In genomic region chr22:43109921-43110443, GRCh38 we compare ENCODE assay signal across 8 cellular contexts. TPM values are rescaled to one million over a fixed set of nuclear protein-coding genes. Genes with fewer than 3 reads are reported as not detected.
DNase-seq lines count a peak whose midpoint lies in the region; ATAC-seq and TF ChIP-seq lines count a peak whose summit lies in the region.

No MANE protein-coding gene starts in this region.

- peak overlapping the region; percentile 37; the same call in 1 of the 2 replicates for H3K9ac ChIP-seq in iPS-20b (ENCODE audit: low read depth, low read length)

- H3K36me3 ChIP-seq in iPS-20b (ENCODE audit: insufficient read depth, low read depth, low read length) (no peaks in the 10 kb centered on the region), stomach (no peaks in the 10 kb centered on the region)

- H3K9me3 ChIP-seq in iPS-20b (ENCODE audit: insufficient read depth, low read depth, low read length), result no peaks in the 10 kb centered on the region
- H3K9me3 ChIP-seq in stomach, result no peaks in the 10 kb centered on the region

- H3K4me1 ChIP-seq in iPS-20b (ENCODE audit: insufficient read depth, low read length), result peaks cover 6% of the 10 kb centered on the region; the same call in 1 of the 2 replicates
- peaks cover 19 to 54% (median 52%) of the 10 kb centered on the region in 4 donors for H3K4me1 ChIP-seq in stomach

- H3K27ac ChIP-seq in iPS-20b (ENCODE audit: low read length) (no peak overlapping the region), stomach (peak overlapping the region in 1 of 5 donors; percentile 86)

- H3K4me3 ChIP-seq in WI38 (ENCODE audit: low read depth, low read length) (peak overlapping the region; percentile 57), iPS-20b (ENCODE audit: low read length) (peak overlapping the region; percentile 78), stomach (peak overlapping the region; percentile 57 to 76 (median 66))

- TF ChIP-seq POLR2A in stomach (IDR thresholded peaks at IDR 0.05), result no peak

- TF ChIP-seq EP300 in stomach (IDR thresholded peaks at IDR 0.05), result no peak

- TF ChIP-seq CTCF in WI38 (IDR thresholded peaks at IDR 0.05; ENCODE audit: low read depth, low read length), result no peak
- TF ChIP-seq CTCF in stomach (IDR thresholded peaks at IDR 0.05), result no peak

- WGBS in stomach, 5 donors, result 2 to 19% (median 13%) methylated on average over 20 to 32 of the region's 32 CpGs

- intact Hi-C loops in stomach (cut with DNase I; ENCODE audit: low total_unique reads), result no loop called here

- no peak for ATAC-seq in GM19328 (IDR thresholded peaks at IDR 0.05; ENCODE audit: unreplicated experiment)

- DNase-seq in NCI-H748 (lab: John Stamatoyannopoulos, UW; ENCODE audit: unreplicated experiment) (peak; percentile 41), NCI-H748 treated with DMSO at 0.1 percent for 48 hours (lab: John Stamatoyannopoulos, UW) (no peak), stomach (no peak), AML-193 (lab: John Stamatoyannopoulos, UW) (no peak), HuH-7.5 (ENCODE audit: low spot score) (no peak)

- peaks cover 64% of the 10 kb centered on the region for H3K27me3 ChIP-seq in iPS-20b (ENCODE audit: insufficient read depth, low read length)
- peaks cover 0 to 60% (median 16%) of the 10 kb centered on the region in 3 donors for H3K27me3 ChIP-seq in stomach

RNA-seq across cellular contexts. Expression of gene BIK, which starts 0.6 kb away (rescaled TPM):
- total RNA-seq in stomach, result 10 to 100 TPM in 2 of 5 donors, 1 to 10 TPM in 1, not detected in 2; 2.3 to 29.2 (median 13.5) TPM
- 10 to 100 TPM; 12.8 to 25.5 (median 19.7) TPM for polyA plus RNA-seq in stomach

RNA-seq across cellular contexts. Expression of gene TTLL1, which starts 20.8 kb away (rescaled TPM):
- 10 to 100 TPM in 1 of 5 donors, 1 to 10 TPM in 2, not detected in 2; 3.3 to 16.3 (median 6.5) TPM for total RNA-seq in stomach
- 1 to 10 TPM; 3.8 to 5.8 (median 3.8) TPM for polyA plus RNA-seq in stomach

RNA-seq across cellular contexts. Expression of gene MCAT, which starts 33.2 kb away (rescaled TPM):
- 100 to 1,000 TPM in 1 of 5 donors, 10 to 100 TPM in 3, not detected in 1; 11.7 to 197 (median 23.6) TPM for total RNA-seq in stomach
- polyA plus RNA-seq in stomach, result 10 to 100 TPM; 17.0 to 24.6 (median 17.8) TPM

RNA-seq across cellular contexts. Expression of gene TSPO, which starts 41.4 kb away (rescaled TPM):
- 100 to 1,000 TPM; 198 to 421 (median 397) TPM for total RNA-seq in stomach
- 100 to 1,000 TPM; 323 to 489 (median 362) TPM for polyA plus RNA-seq in stomach
